In the genomic region with DNA sequence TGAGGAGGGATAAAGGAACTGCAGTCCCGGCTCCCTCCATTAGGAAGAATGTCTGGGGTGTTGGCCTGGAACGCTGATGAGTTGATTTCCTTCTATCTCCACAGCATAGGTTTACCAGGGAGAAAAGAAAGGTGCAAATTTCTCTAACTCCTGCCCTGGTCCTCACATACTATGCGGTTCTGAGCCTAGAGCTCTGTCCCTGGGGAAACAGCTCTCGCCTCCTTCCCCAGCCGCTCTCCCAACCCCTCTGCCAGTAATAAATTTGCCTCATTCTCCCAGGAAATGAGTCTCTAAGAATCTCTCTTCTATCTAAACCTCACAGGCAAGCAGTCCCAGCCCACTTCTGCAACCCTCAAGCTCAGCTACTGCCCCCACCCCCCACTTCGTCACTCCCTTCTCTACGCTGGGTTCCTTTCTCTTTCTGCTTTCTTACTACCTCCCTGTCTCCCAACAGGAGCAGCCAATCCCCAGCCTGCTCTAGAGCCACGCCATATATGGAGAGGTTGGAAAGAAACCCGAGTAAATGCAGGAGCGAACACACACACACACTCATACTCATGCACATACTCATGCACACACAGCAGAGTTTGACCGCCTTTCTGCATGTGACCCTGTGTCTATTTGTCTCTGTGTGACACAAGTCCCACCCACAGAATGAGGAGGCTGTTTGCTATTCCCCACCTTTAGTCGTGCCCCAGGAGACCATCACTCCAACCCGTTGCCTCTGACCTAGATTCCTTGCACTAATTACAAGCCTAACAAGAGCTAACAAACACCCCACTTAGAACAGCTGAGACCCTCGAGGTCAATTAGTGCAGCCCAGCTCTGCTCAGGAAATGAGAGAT, we compare ENCODE assay signal across 1 cellular context.
TF ChIP-seq lines count a peak whose summit lies in the region.

No MANE protein-coding gene starts in this region.

TF ChIP-seq in HepG2, 621 proteins besides CTCF, POLR2A, EP300 and RAD21 (continued from another document and continues in another):
- no peak for TF ChIP-seq ZBTB46 (CRISPR knock-in tag; IDR thresholded peaks at IDR 0.05; ENCODE audit: borderline replicate concordance)
- no peak for TF ChIP-seq ZSCAN21 (CRISPR knock-in tag; IDR thresholded peaks at IDR 0.05; ENCODE audit: borderline replicate concordance)
- no peak for TF ChIP-seq RBM39 (IDR thresholded peaks at IDR 0.05; ENCODE audit: low read depth, low read length, poor library complexity, severe bottlenecking)
- TF ChIP-seq ZBTB3 (CRISPR knock-in tag; IDR thresholded peaks at IDR 0.05; ENCODE audit: borderline replicate concordance, low read depth), result no peak
- TF ChIP-seq ZNF160 (CRISPR knock-in tag; IDR thresholded peaks at IDR 0.05), result no peak
- TF ChIP-seq CREB1 (IDR thresholded peaks at IDR 0.05), result 0 out of 2 replicates have a peak, but pooled peaks have one; percentile 14
- no peak for TF ChIP-seq CREB1 (CRISPR knock-in tag; IDR thresholded peaks at IDR 0.05)
- no peak for TF ChIP-seq NFKB2 (CRISPR knock-in tag; IDR thresholded peaks at IDR 0.05; ENCODE audit: borderline replicate concordance)
- peak; percentile 53; the same call in 1 of the 2 replicates for TF ChIP-seq MED1 (CRISPR knock-in tag; IDR thresholded peaks at IDR 0.05)
- TF ChIP-seq SRF (IDR thresholded peaks at IDR 0.05; ENCODE audit: low read depth, low read length), result peak; percentile 99
- no peak for TF ChIP-seq ZNF446 (CRISPR knock-in tag; IDR thresholded peaks at IDR 0.05)
- TF ChIP-seq ZBTB26 (CRISPR knock-in tag; IDR thresholded peaks at IDR 0.05; ENCODE audit: borderline replicate concordance), result peak; percentile 99
- no peak for TF ChIP-seq FIP1L1 (IDR thresholded peaks at IDR 0.05; ENCODE audit: borderline replicate concordance, insufficient read depth, low read depth, low read length)
- TF ChIP-seq KMT2A (CRISPR knock-in tag; IDR thresholded peaks at IDR 0.05), result no peak
- TF ChIP-seq SMAD1 (CRISPR knock-in tag; IDR thresholded peaks at IDR 0.05; ENCODE audit: borderline replicate concordance, low read depth), result no peak
- TF ChIP-seq ZNF780A (CRISPR knock-in tag; IDR thresholded peaks at IDR 0.05), result no peak
- TF ChIP-seq ZNF460 (CRISPR knock-in tag; IDR thresholded peaks at IDR 0.05; ENCODE audit: borderline replicate concordance), result no peak
- no peak for TF ChIP-seq ZNF724P (CRISPR knock-in tag; IDR thresholded peaks at IDR 0.05; ENCODE audit: borderline replicate concordance)
- TF ChIP-seq, protein P1, sequence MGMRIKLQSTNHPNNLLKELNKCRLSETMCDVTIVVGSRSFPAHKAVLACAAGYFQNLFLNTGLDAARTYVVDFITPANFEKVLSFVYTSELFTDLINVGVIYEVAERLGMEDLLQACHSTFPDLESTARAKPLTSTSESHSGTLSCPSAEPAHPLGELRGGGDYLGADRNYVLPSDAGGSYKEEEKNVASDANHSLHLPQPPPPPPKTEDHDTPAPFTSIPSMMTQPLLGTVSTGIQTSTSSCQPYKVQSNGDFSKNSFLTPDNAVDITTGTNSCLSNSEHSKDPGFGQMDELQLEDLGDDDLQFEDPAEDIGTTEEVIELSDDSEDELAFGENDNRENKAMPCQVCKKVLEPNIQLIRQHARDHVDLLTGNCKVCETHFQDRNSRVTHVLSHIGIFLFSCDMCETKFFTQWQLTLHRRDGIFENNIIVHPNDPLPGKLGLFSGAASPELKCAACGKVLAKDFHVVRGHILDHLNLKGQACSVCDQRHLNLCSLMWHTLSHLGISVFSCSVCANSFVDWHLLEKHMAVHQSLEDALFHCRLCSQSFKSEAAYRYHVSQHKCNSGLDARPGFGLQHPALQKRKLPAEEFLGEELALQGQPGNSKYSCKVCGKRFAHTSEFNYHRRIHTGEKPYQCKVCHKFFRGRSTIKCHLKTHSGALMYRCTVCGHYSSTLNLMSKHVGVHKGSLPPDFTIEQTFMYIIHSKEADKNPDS (CRISPR knock-in tag; IDR thresholded peaks at IDR 0.05), result no peak
- TF ChIP-seq, protein P2, sequence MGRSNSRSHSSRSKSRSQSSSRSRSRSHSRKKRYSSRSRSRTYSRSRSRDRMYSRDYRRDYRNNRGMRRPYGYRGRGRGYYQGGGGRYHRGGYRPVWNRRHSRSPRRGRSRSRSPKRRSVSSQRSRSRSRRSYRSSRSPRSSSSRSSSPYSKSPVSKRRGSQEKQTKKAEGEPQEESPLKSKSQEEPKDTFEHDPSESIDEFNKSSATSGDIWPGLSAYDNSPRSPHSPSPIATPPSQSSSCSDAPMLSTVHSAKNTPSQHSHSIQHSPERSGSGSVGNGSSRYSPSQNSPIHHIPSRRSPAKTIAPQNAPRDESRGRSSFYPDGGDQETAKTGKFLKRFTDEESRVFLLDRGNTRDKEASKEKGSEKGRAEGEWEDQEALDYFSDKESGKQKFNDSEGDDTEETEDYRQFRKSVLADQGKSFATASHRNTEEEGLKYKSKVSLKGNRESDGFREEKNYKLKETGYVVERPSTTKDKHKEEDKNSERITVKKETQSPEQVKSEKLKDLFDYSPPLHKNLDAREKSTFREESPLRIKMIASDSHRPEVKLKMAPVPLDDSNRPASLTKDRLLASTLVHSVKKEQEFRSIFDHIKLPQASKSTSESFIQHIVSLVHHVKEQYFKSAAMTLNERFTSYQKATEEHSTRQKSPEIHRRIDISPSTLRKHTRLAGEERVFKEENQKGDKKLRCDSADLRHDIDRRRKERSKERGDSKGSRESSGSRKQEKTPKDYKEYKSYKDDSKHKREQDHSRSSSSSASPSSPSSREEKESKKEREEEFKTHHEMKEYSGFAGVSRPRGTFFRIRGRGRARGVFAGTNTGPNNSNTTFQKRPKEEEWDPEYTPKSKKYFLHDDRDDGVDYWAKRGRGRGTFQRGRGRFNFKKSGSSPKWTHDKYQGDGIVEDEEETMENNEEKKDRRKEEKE (IDR thresholded peaks at IDR 0.05), result no peak
- 0 out of 2 replicates have a peak, but pooled peaks have one; percentile 43 for TF ChIP-seq ZNF546 (CRISPR knock-in tag; conservative IDR thresholded peaks at IDR 0.05)
- no peak for TF ChIP-seq ZNF552 (CRISPR knock-in tag; IDR thresholded peaks at IDR 0.05; ENCODE audit: borderline replicate concordance)
- TF ChIP-seq RAD51 (IDR thresholded peaks at IDR 0.05; ENCODE audit: borderline replicate concordance), result no peak
- TF ChIP-seq ZNF101 (CRISPR knock-in tag; IDR thresholded peaks at IDR 0.05; ENCODE audit: borderline replicate concordance, low read depth), result no peak
- TF ChIP-seq ZNF709 (CRISPR knock-in tag; IDR thresholded peaks at IDR 0.05), result no peak
- TF ChIP-seq, protein P3, sequence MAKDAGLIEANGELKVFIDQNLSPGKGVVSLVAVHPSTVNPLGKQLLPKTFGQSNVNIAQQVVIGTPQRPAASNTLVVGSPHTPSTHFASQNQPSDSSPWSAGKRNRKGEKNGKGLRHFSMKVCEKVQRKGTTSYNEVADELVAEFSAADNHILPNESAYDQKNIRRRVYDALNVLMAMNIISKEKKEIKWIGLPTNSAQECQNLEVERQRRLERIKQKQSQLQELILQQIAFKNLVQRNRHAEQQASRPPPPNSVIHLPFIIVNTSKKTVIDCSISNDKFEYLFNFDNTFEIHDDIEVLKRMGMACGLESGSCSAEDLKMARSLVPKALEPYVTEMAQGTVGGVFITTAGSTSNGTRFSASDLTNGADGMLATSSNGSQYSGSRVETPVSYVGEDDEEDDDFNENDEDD (CRISPR knock-in tag; IDR thresholded peaks at IDR 0.05; ENCODE audit: borderline replicate concordance), result peak; percentile 73; the same call in 1 of the 2 replicates
- no peak for TF ChIP-seq NR2F2 (IDR thresholded peaks at IDR 0.05; ENCODE audit: borderline replicate concordance, low read depth)
- 0 out of 2 replicates have a peak, but pooled peaks have one; percentile 20 for TF ChIP-seq RXRB (CRISPR knock-in tag; IDR thresholded peaks at IDR 0.05; ENCODE audit: borderline replicate concordance)
- no peak for TF ChIP-seq MIER2 (CRISPR knock-in tag; IDR thresholded peaks at IDR 0.05)
- TF ChIP-seq IRX3 (CRISPR knock-in tag; IDR thresholded peaks at IDR 0.05; ENCODE audit: borderline replicate concordance, low read depth), result no peak
- TF ChIP-seq, protein P4, sequence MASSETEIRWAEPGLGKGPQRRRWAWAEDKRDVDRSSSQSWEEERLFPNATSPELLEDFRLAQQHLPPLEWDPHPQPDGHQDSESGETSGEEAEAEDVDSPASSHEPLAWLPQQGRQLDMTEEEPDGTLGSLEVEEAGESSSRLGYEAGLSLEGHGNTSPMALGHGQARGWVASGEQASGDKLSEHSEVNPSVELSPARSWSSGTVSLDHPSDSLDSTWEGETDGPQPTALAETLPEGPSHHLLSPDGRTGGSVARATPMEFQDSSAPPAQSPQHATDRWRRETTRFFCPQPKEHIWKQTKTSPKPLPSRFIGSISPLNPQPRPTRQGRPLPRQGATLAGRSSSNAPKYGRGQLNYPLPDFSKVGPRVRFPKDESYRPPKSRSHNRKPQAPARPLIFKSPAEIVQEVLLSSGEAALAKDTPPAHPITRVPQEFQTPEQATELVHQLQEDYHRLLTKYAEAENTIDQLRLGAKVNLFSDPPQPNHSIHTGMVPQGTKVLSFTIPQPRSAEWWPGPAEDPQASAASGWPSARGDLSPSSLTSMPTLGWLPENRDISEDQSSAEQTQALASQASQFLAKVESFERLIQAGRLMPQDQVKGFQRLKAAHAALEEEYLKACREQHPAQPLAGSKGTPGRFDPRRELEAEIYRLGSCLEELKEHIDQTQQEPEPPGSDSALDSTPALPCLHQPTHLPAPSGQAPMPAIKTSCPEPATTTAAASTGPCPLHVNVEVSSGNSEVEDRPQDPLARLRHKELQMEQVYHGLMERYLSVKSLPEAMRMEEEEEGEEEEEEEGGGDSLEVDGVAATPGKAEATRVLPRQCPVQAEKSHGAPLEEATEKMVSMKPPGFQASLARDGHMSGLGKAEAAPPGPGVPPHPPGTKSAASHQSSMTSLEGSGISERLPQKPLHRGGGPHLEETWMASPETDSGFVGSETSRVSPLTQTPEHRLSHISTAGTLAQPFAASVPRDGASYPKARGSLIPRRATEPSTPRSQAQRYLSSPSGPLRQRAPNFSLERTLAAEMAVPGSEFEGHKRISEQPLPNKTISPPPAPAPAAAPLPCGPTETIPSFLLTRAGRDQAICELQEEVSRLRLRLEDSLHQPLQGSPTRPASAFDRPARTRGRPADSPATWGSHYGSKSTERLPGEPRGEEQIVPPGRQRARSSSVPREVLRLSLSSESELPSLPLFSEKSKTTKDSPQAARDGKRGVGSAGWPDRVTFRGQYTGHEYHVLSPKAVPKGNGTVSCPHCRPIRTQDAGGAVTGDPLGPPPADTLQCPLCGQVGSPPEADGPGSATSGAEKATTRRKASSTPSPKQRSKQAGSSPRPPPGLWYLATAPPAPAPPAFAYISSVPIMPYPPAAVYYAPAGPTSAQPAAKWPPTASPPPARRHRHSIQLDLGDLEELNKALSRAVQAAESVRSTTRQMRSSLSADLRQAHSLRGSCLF (CRISPR knock-in tag; IDR thresholded peaks at IDR 0.05; ENCODE audit: borderline replicate concordance), result no peak
- TF ChIP-seq, protein P5, sequence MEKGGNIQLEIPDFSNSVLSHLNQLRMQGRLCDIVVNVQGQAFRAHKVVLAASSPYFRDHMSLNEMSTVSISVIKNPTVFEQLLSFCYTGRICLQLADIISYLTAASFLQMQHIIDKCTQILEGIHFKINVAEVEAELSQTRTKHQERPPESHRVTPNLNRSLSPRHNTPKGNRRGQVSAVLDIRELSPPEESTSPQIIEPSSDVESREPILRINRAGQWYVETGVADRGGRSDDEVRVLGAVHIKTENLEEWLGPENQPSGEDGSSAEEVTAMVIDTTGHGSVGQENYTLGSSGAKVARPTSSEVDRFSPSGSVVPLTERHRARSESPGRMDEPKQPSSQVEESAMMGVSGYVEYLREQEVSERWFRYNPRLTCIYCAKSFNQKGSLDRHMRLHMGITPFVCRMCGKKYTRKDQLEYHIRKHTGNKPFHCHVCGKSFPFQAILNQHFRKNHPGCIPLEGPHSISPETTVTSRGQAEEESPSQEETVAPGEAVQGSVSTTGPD (CRISPR knock-in tag; IDR thresholded peaks at IDR 0.05), result no peak
- TF ChIP-seq ZNF619 (CRISPR knock-in tag; IDR thresholded peaks at IDR 0.05), result 0 out of 2 replicates have a peak, but pooled peaks have one; percentile 26
- TF ChIP-seq MTF1 (CRISPR knock-in tag; IDR thresholded peaks at IDR 0.05), result no peak
- peak; percentile 65 for TF ChIP-seq SAP130 (CRISPR knock-in tag; IDR thresholded peaks at IDR 0.05; ENCODE audit: low read depth)
- no peak for TF ChIP-seq GFI1 (CRISPR knock-in tag; IDR thresholded peaks at IDR 0.05; ENCODE audit: borderline replicate concordance)
- TF ChIP-seq KLF6 (CRISPR knock-in tag; IDR thresholded peaks at IDR 0.05), result no peak
- TF ChIP-seq MAX (IDR thresholded peaks at IDR 0.05), result peak; percentile 62
- no peak for TF ChIP-seq KAT8 (CRISPR knock-in tag; IDR thresholded peaks at IDR 0.05)
- TF ChIP-seq NRL (CRISPR knock-in tag; IDR thresholded peaks at IDR 0.05; ENCODE audit: borderline replicate concordance), result no peak
- no peak for TF ChIP-seq BORCS8-MEF2B (CRISPR knock-in tag; IDR thresholded peaks at IDR 0.05)
